20 cellular contexts compared by ENCODE assay signal in the genomic region with DNA sequence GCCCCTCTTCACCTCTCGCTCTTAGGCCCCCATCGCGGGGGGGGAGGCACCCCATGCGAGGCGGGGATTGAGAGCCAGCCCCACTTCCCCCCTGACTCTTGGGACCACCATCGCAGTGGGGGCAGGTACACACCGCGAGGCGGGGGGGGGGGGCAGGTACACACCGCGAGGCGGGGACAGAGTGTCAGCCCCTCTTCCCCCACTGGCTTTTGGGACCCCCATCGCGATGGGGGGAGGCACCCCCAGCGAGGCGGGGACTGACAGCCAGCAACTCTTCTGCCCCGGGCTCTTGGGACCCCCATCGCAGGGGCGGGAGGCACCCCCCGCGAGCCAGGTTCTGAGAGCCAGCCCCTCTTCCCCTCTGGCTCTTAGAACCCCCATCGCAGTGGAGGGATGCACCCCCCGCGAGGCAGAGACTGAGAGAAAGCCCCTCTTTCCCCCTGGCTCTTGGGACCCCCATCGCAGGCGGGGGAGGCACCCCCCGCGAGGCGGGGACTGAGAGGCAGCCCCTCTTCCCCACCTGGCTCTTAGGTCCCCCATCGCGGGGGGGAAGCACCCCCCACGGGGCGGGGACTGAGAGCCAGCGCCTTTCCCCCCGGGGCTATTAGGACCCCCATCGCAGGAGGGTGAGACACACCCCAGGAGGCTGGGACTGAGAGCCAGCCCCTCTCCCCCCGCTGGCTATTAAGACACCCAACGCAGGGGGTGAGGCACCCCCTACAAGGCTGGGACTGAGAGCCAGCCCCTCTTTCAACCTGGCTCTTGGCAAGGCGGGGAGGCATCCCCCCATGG.
DNase-seq lines count a peak whose midpoint lies in the region; ATAC-seq, FAIRE-seq and TF ChIP-seq lines count a peak whose summit lies in the region.
"Had no signal": no experiment of that assay in that cellular context is flagged by ENCODE, and none has a peak within 500 bp of the region (broad histone marks: within the 10 kb centered on the region; RNA-seq: fewer than 3 reads in every experiment).

No MANE protein-coding gene starts in this region.

- no peak for FAIRE-seq in GM12892 (lab: Jason Lieb, UNC)
- FAIRE-seq: frontal cortex, GM19239 had no signal

- ATAC-seq in activated CD4-positive, CD25-positive, alpha-beta regulatory T cell treated with anti-CD3 and anti-CD28 coated beads, Interleukin-2, amount 50 U/mL, for 24 hours = no peak
- ATAC-seq in sciatic nerve = peak; percentile 52
- ATAC-seq in GM19397 (IDR thresholded peaks at IDR 0.05; ENCODE audit: unreplicated experiment) = no peak
- no peak for ATAC-seq in HG03139 (IDR thresholded peaks at IDR 0.05; ENCODE audit: unreplicated experiment)
- ATAC-seq: body of pancreas, left lung had no signal

- intact Hi-C loops in sciatic nerve (cut with DNase I) = no loop called here

- peak; percentile 7 to 32 (median 20) for DNase-seq in activated CD4-positive, CD25-positive, alpha-beta regulatory T cell (lab: John Stamatoyannopoulos, UW)
- DNase-seq in GM12892 (ENCODE audit: insufficient read length) (peak; percentile 40), sciatic nerve (ENCODE audit: low spot score) (no peak), UCSD-AML1 (lab: John Stamatoyannopoulos, UW; ENCODE audit: unreplicated experiment) (no peak)
- peak; percentile 26 for DNase-seq in effector CD8-positive, alpha-beta T cell (lab: John Stamatoyannopoulos, UW)
- DNase-seq: activated CD4-positive, alpha-beta T cell treated with anti-CD3 and anti-CD28 coated beads, Interleukin-2, amount 50 U/mL, for 1 hour; CD4-positive, CD25-positive, alpha-beta regulatory T cell; DMS79 treated with DMSO at 0.1 percent for 48 hours; Kasumi-1; left lung; NCI-H1105; NCI-H526 treated with DMSO at 0.1 percent for 48 hours; stimulated activated CD4-positive, alpha-beta T cell treated with anti-CD3 and anti-CD28 coated beads, Interleukin-12 subunit alpha, Interleukin-12 subunit beta, amount 100 ng/mL, for 4 hours; tibial artery had no signal

- no peak for TF ChIP-seq POLR2A in GM12892 (IDR thresholded peaks at IDR 0.05; ENCODE audit: low read depth, low read length)

Comparison
In these comparisons a context has a peak if more than half of its experiments do, and no peak if none do; other contexts are left out.
1. DNase-seq: peak in activated CD4-positive, CD25-positive, alpha-beta regulatory T cell (4 of 4), GM12892 (single experiment) and effector CD8-positive, alpha-beta T cell (single experiment); none in sciatic nerve (single experiment) and UCSD-AML1 (single experiment).